Comparison of ENCODE assay signal across 41 cellular contexts in the genomic region with DNA sequence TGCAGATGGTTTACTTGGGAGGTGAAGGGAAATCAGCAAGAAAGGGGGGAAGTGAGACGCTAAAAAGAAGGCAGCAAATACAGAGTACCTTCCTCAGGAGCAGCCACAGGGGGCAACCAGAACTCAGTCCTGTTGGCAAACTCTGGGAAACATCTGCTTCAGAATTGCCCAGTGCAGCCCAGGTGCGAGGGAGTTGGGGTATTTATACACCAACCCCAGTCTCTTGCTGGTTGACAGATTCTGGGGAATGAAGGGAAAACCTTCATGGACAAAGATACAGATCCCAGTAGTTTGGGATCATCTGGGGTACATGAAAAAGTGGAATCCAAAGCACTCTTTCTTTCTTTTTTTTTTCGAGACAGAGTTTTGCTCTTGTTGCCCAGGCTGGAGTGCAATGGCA. TPM values are rescaled to one million over a fixed set of nuclear protein-coding genes. Genes with fewer than 3 reads are reported as not detected.
"Had no signal": no experiment of that assay in that cellular context is flagged by ENCODE, and none has a peak within 500 bp of the region (broad histone marks: within the 10 kb centered on the region; RNA-seq: fewer than 3 reads in every experiment).

No MANE protein-coding gene starts in this region.

- H3K9me3 ChIP-seq: ascending aorta, body of pancreas had no signal

- H3K9me3 Mint-ChIP-seq: activated naive CD4-positive, alpha-beta T cell treated with anti-CD3 and anti-CD28 coated beads, Interleukin-2, amount 10 ng/mL, durations not matched to agents 7 days and 5 days; activated naive CD8-positive, alpha-beta T cell treated with anti-CD3 and anti-CD28 coated beads, Interleukin-2, amount 10 ng/mL, durations not matched to agents 7 days and 5 days; activated T-cell treated with anti-CD3 and anti-CD28 coated beads, Interleukin-2, amount 50 U/mL, for 24 hours had no signal

- DNase-seq: activated effector memory CD4-positive, alpha-beta T cell treated with anti-CD3 and anti-CD28 coated beads, Interleukin-2, amount 50 U/mL, for 16 hours; activated effector memory CD4-positive, alpha-beta T cell treated with Interleukin-2 at 50 U/mL for 16 hours; activated gamma-delta T cell; activated gamma-delta T cell treated with Interleukin-2 at 50 U/mL for 16 hours; activated naive CD4-positive, alpha-beta T cell; activated naive CD4-positive, alpha-beta T cell treated with anti-CD3 and anti-CD28 coated beads for 36 hours; activated naive CD4-positive, alpha-beta T cell treated with anti-CD3 and anti-CD28 coated beads, Interleukin-2, amount 10 ng/mL, durations not matched to agents 7 days and 5 days; activated naive CD4-positive, alpha-beta T cell treated with anti-CD3 and anti-CD28 coated beads, Interleukin-2, amount 50 U/mL, for 16 hours; activated naive CD4-positive, alpha-beta T cell treated with Interleukin-2 at 50 U/mL for 16 hours; activated naive CD8-positive, alpha-beta T cell treated with anti-CD3 and anti-CD28 coated beads for 36 hours; activated naive CD8-positive, alpha-beta T cell treated with anti-CD3 and anti-CD28 coated beads, Interleukin-2, amount 10 ng/mL, durations not matched to agents 7 days and 5 days; activated naive CD8-positive, alpha-beta T cell treated with anti-CD3 and anti-CD28 coated beads, Interleukin-2, amount 50 U/mL, for 24 hours; activated T-cell treated with anti-CD3 and anti-CD28 coated beads, Interleukin-2, amount 50 U/mL, for 1 hour; activated T-cell treated with anti-CD3 and anti-CD28 coated beads, Interleukin-2, amount 50 U/mL, for 24 hours; activated T-cell treated with anti-CD3 and anti-CD28 coated beads, Interleukin-2, amount 50 U/mL, for 4 hours; activated T-cell treated with anti-CD3 and anti-CD28 coated beads, Interleukin-2, amount 50 U/mL, for 48 hours; activated T-cell treated with anti-CD3 and anti-CD28 coated beads, Interleukin-2, amount 50 U/mL, for 72 hours; adrenal gland; amniotic stem cell; amygdala; anterior cingulate cortex; aorta; body of pancreas; brain microvascular endothelial cell; caudate nucleus; central memory CD4-positive, alpha-beta T cell; cerebellar nuclear complex had no signal

- H3K27ac Mint-ChIP-seq: activated naive CD4-positive, alpha-beta T cell treated with anti-CD3 and anti-CD28 coated beads for 36 hours; activated naive CD4-positive, alpha-beta T cell treated with anti-CD3 and anti-CD28 coated beads, Interleukin-2, amount 10 ng/mL, durations not matched to agents 7 days and 5 days; activated naive CD4-positive, alpha-beta T cell treated with anti-CD3 and anti-CD28 coated beads, Interleukin-2, amount 50 U/mL, for 24 hours; activated naive CD4-positive, alpha-beta T cell treated with anti-CD3 and anti-CD28 coated beads, Interleukin-2, amount 50 U/mL, for 72 hours; activated naive CD8-positive, alpha-beta T cell; activated naive CD8-positive, alpha-beta T cell treated with anti-CD3 and anti-CD28 coated beads for 36 hours; activated naive CD8-positive, alpha-beta T cell treated with anti-CD3 and anti-CD28 coated beads, Interleukin-2, amount 10 ng/mL, durations not matched to agents 7 days and 5 days; activated naive CD8-positive, alpha-beta T cell treated with anti-CD3 and anti-CD28 coated beads, Interleukin-2, amount 50 U/mL, for 24 hours; activated T-cell treated with anti-CD3 and anti-CD28 coated beads, Interleukin-2, amount 50 U/mL, for 24 hours; activated T-cell treated with anti-CD3 and anti-CD28 coated beads, Interleukin-2, amount 50 U/mL, for 72 hours; activated T-helper 1 cell treated with anti-CD3 and anti-CD28 coated beads, Interleukin-12 subunit alpha, Interleukin-12 subunit beta, Interleukin-2, Interleukin-4 antibody, amounts not matched to agents 30 ng/mL and 10 ng/mL and 1 ng/mL, durations not matched to agents 14 hours and 24 hours and 36 hours; activated T-helper 17 cell treated with anti-CD3 and anti-CD28 coated beads, Interleukin-2, amount 50 U/mL, for 72 hours; activated T-helper 2 cell treated with anti-CD3 and anti-CD28 coated beads, Interferon-gamma antibody, Interleukin-2, Interleukin-4, amounts not matched to agents 10 μg/mL and 5 μg/mL and 100 μg/mL, durations not matched to agents 14 hours and 24 hours and 36 hours; brain had no signal

- H3K36me3 Mint-ChIP-seq: activated naive CD4-positive, alpha-beta T cell treated with anti-CD3 and anti-CD28 coated beads, Interleukin-2, amount 10 ng/mL, durations not matched to agents 7 days and 5 days; activated naive CD8-positive, alpha-beta T cell treated with anti-CD3 and anti-CD28 coated beads for 36 hours; activated naive CD8-positive, alpha-beta T cell treated with anti-CD3 and anti-CD28 coated beads, Interleukin-2, amount 10 ng/mL, durations not matched to agents 7 days and 5 days; brain had no signal

- H3K4me1 ChIP-seq: adrenal gland, ascending aorta, body of pancreas, breast epithelium had no signal

- H3K36me3 ChIP-seq: adrenal gland, ascending aorta, brain microvascular endothelial cell, breast epithelium, cardiac muscle cell had no signal

- H3K4me3 Mint-ChIP-seq: activated naive CD4-positive, alpha-beta T cell treated with anti-CD3 and anti-CD28 coated beads for 36 hours; activated naive CD4-positive, alpha-beta T cell treated with anti-CD3 and anti-CD28 coated beads, Interleukin-2, amount 10 ng/mL, durations not matched to agents 7 days and 5 days; activated naive CD4-positive, alpha-beta T cell treated with anti-CD3 and anti-CD28 coated beads, Interleukin-2, amount 50 U/mL, for 24 hours; activated naive CD8-positive, alpha-beta T cell; activated naive CD8-positive, alpha-beta T cell treated with anti-CD3 and anti-CD28 coated beads for 36 hours; activated naive CD8-positive, alpha-beta T cell treated with anti-CD3 and anti-CD28 coated beads, Interleukin-2, amount 10 ng/mL, durations not matched to agents 7 days and 5 days; activated naive CD8-positive, alpha-beta T cell treated with anti-CD3 and anti-CD28 coated beads, Interleukin-2, amount 50 U/mL, for 24 hours; activated T-cell treated with anti-CD3 and anti-CD28 coated beads, Interleukin-2, amount 50 U/mL, for 24 hours; activated T-cell treated with anti-CD3 and anti-CD28 coated beads, Interleukin-2, amount 50 U/mL, for 4 hours; activated T-helper 1 cell treated with anti-CD3 and anti-CD28 coated beads, Interleukin-12 subunit alpha, Interleukin-12 subunit beta, Interleukin-2, Interleukin-4 antibody, amounts not matched to agents 30 ng/mL and 10 ng/mL and 1 ng/mL, durations not matched to agents 14 hours and 24 hours and 36 hours; activated T-helper 17 cell treated with anti-CD3 and anti-CD28 coated beads, Interleukin-2, amount 50 U/mL, for 72 hours; brain; central memory CD8-positive, alpha-beta T cell had no signal

- H3K27ac ChIP-seq: adrenal gland, ascending aorta, body of pancreas, brain microvascular endothelial cell, breast epithelium, cardiac muscle cell had no signal

- H3K4me3 ChIP-seq: adrenal gland, ascending aorta, body of pancreas, breast epithelium, cardiac muscle cell had no signal

- ATAC-seq: activated naive CD4-positive, alpha-beta T cell treated with anti-CD3 and anti-CD28 coated beads, Interleukin-2, amount 50 U/mL, for 72 hours; activated naive CD8-positive, alpha-beta T cell treated with anti-CD3 and anti-CD28 coated beads, Interleukin-2, amount 50 U/mL, for 24 hours; activated T-cell treated with anti-CD3 and anti-CD28 coated beads, Interleukin-2, amount 50 U/mL, for 4 hours; activated T-cell treated with anti-CD3 and anti-CD28 coated beads, Interleukin-2, amount 50 U/mL, for 72 hours; activated T-helper 17 cell treated with anti-CD3 and anti-CD28 coated beads, Interleukin-2, amount 50 U/mL, for 72 hours; body of pancreas had no signal

- H3K4me1 Mint-ChIP-seq: activated naive CD4-positive, alpha-beta T cell treated with anti-CD3 and anti-CD28 coated beads, Interleukin-2, amount 10 ng/mL, durations not matched to agents 7 days and 5 days; activated naive CD4-positive, alpha-beta T cell treated with anti-CD3 and anti-CD28 coated beads, Interleukin-2, amount 50 U/mL, for 24 hours; activated naive CD8-positive, alpha-beta T cell treated with anti-CD3 and anti-CD28 coated beads for 36 hours; activated naive CD8-positive, alpha-beta T cell treated with anti-CD3 and anti-CD28 coated beads, Interleukin-2, amount 10 ng/mL, durations not matched to agents 7 days and 5 days; activated naive CD8-positive, alpha-beta T cell treated with anti-CD3 and anti-CD28 coated beads, Interleukin-2, amount 50 U/mL, for 24 hours; activated T-helper 17 cell treated with anti-CD3 and anti-CD28 coated beads, Interleukin-2, amount 50 U/mL, for 72 hours; brain; central memory CD8-positive, alpha-beta T cell had no signal

RNA-seq across cellular contexts. Expression of a gene that starts 25.3 kb away (rescaled TPM):
- total RNA-seq: activated naive CD4-positive, alpha-beta T cell treated with anti-CD3 and anti-CD28 coated beads for 36 hours; activated naive CD4-positive, alpha-beta T cell treated with anti-CD3 and anti-CD28 coated beads, Interleukin-2, amount 50 U/mL, for 72 hours; activated naive CD8-positive, alpha-beta T cell treated with anti-CD3 and anti-CD28 coated beads for 36 hours; activated naive CD8-positive, alpha-beta T cell treated with anti-CD3 and anti-CD28 coated beads, Interleukin-2, amount 10 ng/mL, durations not matched to agents 7 days and 5 days; activated T-cell treated with anti-CD3 and anti-CD28 coated beads, Interleukin-2, amount 50 U/mL, for 4 hours; activated T-cell treated with anti-CD3 and anti-CD28 coated beads, Interleukin-2, amount 50 U/mL, for 72 hours; activated T-helper 1 cell treated with anti-CD3 and anti-CD28 coated beads, Interleukin-12 subunit alpha, Interleukin-12 subunit beta, Interleukin-2, Interleukin-4 antibody, amounts not matched to agents 30 ng/mL and 10 ng/mL and 1 ng/mL, durations not matched to agents 14 hours and 24 hours and 36 hours; activated T-helper 17 cell treated with anti-CD3 and anti-CD28 coated beads, Interleukin-2, amount 50 U/mL, for 72 hours; activated T-helper 2 cell treated with anti-CD3 and anti-CD28 coated beads, Interferon-gamma antibody, Interleukin-2, Interleukin-4, amounts not matched to agents 10 μg/mL and 5 μg/mL and 100 μg/mL, durations not matched to agents 14 hours and 24 hours and 36 hours; adrenal gland; ascending aorta; astrocyte; body of pancreas; breast epithelium; bronchial epithelial cell; cardiac muscle cell; chondrocyte had no signal
